Comparison of ENCODE assay signal across 16 cellular contexts in the genomic region with DNA sequence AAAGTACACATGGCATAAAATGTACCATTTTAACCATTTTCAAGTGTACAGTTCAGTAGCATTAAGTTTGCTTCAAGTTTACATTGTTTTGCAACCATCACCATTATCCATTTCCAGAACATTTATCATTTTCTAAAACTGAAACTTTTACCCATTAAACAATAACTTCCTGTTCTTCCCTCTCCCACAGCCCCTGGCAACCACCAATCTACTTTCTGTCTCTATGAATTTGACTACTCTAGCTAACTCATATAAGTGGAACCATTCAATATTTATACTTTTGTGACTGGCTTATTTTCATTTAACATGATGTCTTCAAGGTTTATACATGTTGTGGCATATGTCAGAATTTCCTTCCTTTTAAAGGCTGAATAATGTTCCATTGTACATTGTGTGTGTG.
"Had no signal": no experiment of that assay in that cellular context is flagged by ENCODE, and none has a peak within 500 bp of the region (broad histone marks: within the 10 kb centered on the region; RNA-seq: fewer than 3 reads in every experiment).

No MANE protein-coding gene starts in this region.

- H3K4me1 Mint-ChIP-seq: endodermal cell, nephron had no signal

- DNase-seq: activated B cell treated with CpG ODN at 0.5 μM for 24 hours; activated CD4-positive, alpha-beta memory T cell treated with anti-CD3 and anti-CD28 coated beads for 36 hours; activated gamma-delta T cell; activated naive CD4-positive, alpha-beta T cell treated with anti-CD3 and anti-CD28 coated beads, Interleukin-2, amount 50 U/mL, for 16 hours; activated T-cell treated with anti-CD3 and anti-CD28 coated beads, Interleukin-2, amount 50 U/mL, for 48 hours; central memory CD4-positive, alpha-beta T cell; endodermal cell; islet precursor cell; left ventricle myocardium inferior; right lobe of liver; stimulated activated CD4-positive, alpha-beta T cell treated with anti-CD3 and anti-CD28 coated beads, Interleukin-2, amount 100 ng/mL, for 48 hours; stimulated activated naive CD4-positive, alpha-beta T cell treated with Interleukin-2 at 50 U/mL for 16 hours; T-helper 17 cell had no signal

- H3K9me3 Mint-ChIP-seq: activated B cell treated with CpG ODN at 0.5 μM for 24 hours; activated CD4-positive, alpha-beta memory T cell treated with anti-CD3 and anti-CD28 coated beads for 36 hours; dendritic cell treated with granulocyte-macrophage colony-stimulating factor and Interleukin-4, amounts not matched to agents 40 ng/mL and 50 ng/mL, for 4 days; endodermal cell; nephron had no signal

- H3K27me3 Mint-ChIP-seq: activated B cell treated with CpG ODN at 0.5 μM for 24 hours; activated CD4-positive, alpha-beta memory T cell treated with anti-CD3 and anti-CD28 coated beads for 36 hours; dendritic cell treated with granulocyte-macrophage colony-stimulating factor and Interleukin-4, amounts not matched to agents 40 ng/mL and 50 ng/mL, for 4 days; T-helper 17 cell had no signal

- H3K27ac Mint-ChIP-seq: activated B cell treated with CpG ODN at 0.5 μM for 24 hours; activated CD4-positive, alpha-beta memory T cell treated with anti-CD3 and anti-CD28 coated beads for 36 hours; dendritic cell treated with granulocyte-macrophage colony-stimulating factor and Interleukin-4, amounts not matched to agents 40 ng/mL and 50 ng/mL, for 4 days; endodermal cell; nephron; T-helper 17 cell had no signal

- H3K4me3 Mint-ChIP-seq: activated B cell treated with CpG ODN at 0.5 μM for 24 hours; activated CD4-positive, alpha-beta memory T cell treated with anti-CD3 and anti-CD28 coated beads for 36 hours; dendritic cell treated with granulocyte-macrophage colony-stimulating factor and Interleukin-4, amounts not matched to agents 40 ng/mL and 50 ng/mL, for 4 days; endodermal cell; nephron; T-helper 17 cell had no signal

- FAIRE-seq: frontal cortex had no signal
